In the genomic region with DNA sequence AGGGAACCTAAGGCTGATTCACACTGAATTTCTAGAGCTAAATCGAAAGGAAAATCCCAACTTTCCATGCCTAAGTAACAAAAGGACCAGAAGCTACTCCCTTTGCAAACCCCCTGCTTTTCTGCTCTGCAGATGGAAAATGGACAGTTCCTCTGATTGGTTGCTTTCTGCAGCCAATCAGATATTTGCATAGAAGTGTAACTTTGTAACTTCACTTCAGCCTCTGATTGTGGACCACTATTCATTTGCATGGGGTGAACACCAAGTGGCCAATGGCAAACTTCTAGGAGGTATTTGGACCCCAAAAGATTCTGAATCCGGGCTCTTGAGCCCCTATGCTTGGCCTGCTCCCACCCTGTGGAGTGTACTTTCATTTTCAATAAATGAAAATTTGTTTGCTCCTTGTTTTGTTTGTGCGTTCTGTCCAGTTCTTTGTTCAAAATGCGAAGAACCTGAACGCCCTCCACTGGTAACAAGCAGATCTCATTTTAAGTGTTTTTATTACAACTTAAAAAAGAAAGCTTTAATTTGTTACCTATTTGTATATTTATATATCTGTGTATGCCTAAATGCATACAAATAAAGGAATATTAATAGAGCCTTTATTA, we compare ENCODE assay signal across 9 cellular contexts. TPM values are rescaled to one million over a fixed set of nuclear protein-coding genes. Genes with fewer than 3 reads are reported as not detected.
A peak's percentile ranks its signal among the peaks of the same experiment; 100 is the strongest.
DNase-seq lines count a peak whose midpoint lies in the region; ATAC-seq and TF ChIP-seq lines count a peak whose summit lies in the region.
"Had no signal": no experiment of that assay in that cellular context is flagged by ENCODE, and none has a peak within 500 bp of the region (broad histone marks: within the 10 kb centered on the region; RNA-seq: fewer than 3 reads in every experiment).

No MANE protein-coding gene starts in this region.

- peak overlapping the region; percentile 53; the same call in 1 of the 2 replicates for H2AFZ ChIP-seq in OCI-LY7 (ENCODE audit: low read length)

- no peaks in the 10 kb centered on the region for H3K27me3 ChIP-seq in gastrocnemius medialis

- in situ Hi-C loops in GM13977 (cut with MboI; ENCODE audit: low pct_unique_long_range_greater_than_20kb, low sequenced_read_pairs, unreplicated experiment) (loop anchor here (10.0 kb wide), 1 partner anchor 335 kb away; the partner anchor contains the start of gene AHCYL1), gastrocnemius medialis (cut with MboI; ENCODE audit: low sequenced_read_pairs in 4 of 4) (loop anchor here in 1 of 4 donors (10.0 kb wide), 1 partner anchor 335 kb away; the partner anchor contains the start of gene AHCYL1)

- BruUV-seq in OCI-LY7 (replicated peaks; lab: Mats Ljungman, UMichigan): no TSS peak

- CTCF ChIA-PET in OCI-LY7 (lab: Charles Lee; ENCODE audit: unreplicated experiment): interaction anchor here (1.8 kb wide), 1 partner anchor 9 kb away, joined by 15 read pairs; no protein-coding TSS in a partner anchor

- DNase-seq in GM13977 (ENCODE audit: low spot score) (no peak), OCI-LY7 (ENCODE audit: low spot score) (no peak), fibroblast of mammary gland (ENCODE audit: low read depth) (peak; percentile 75), skeletal muscle cell (ENCODE audit: low read depth) (no peak), gastrocnemius medialis (no peak)
- DNase-seq in stimulated activated CD8-positive, alpha-beta memory T cell treated with anti-CD3 and anti-CD28 coated beads, Interleukin-4, amount 100 ng/mL, for 48 hours: no peak

- H3K27ac ChIP-seq in OCI-LY7 (ENCODE audit: low read depth, low read length, poor library complexity, severe bottlenecking) (no peak overlapping the region), gastrocnemius medialis (no peak overlapping the region)

- POLR2A ChIA-PET in OCI-LY7 (lab: Charles Lee): interaction anchor here (1.1 kb wide), 1 partner anchor 9 kb away, joined by 3 read pairs; no protein-coding TSS in a partner anchor

- no peak overlapping the region for H3K4me3 ChIP-seq in OCI-LY7 (ENCODE audit: low read depth, low read length, poor library complexity, severe bottlenecking)
- peak overlapping the region; percentile 44 for H3K4me3 ChIP-seq in fibroblast of mammary gland (ENCODE audit: control insufficient read depth, low read depth, low read length)
- H3K4me3 ChIP-seq in skeletal muscle cell (ENCODE audit: low read depth, low read length): peak overlapping the region; percentile 26
- peak overlapping the region in 2 of 4 donors; percentile 26 to 28 for H3K4me3 ChIP-seq in gastrocnemius medialis
- H3K4me3 ChIP-seq: HAP-1 had no signal

- no peak for ATAC-seq in gastrocnemius medialis
- no peak for ATAC-seq in GM18519 (IDR thresholded peaks at IDR 0.05; ENCODE audit: low FRiP score, unreplicated experiment)

- H3K36me3 ChIP-seq in OCI-LY7 (ENCODE audit: insufficient read depth, low read length) (no peaks in the 10 kb centered on the region), gastrocnemius medialis (no peaks in the 10 kb centered on the region)
- H3K36me3 ChIP-seq: HAP-1 had no signal

- intact Hi-C loops in OCI-LY7 (cut with micrococcal nuclease; ENCODE audit: unreplicated experiment) (no loop called here), gastrocnemius medialis (cut with DNase I; ENCODE audit: low total_unique reads) (no loop called here)

- H3K4me1 ChIP-seq in OCI-LY7 (ENCODE audit: insufficient read depth, low read length, poor library complexity, severe bottlenecking): no peaks in the 10 kb centered on the region
- peaks cover 0 to under 1% of the 10 kb centered on the region in 2 donors for H3K4me1 ChIP-seq in gastrocnemius medialis

- H3K4me2 ChIP-seq in OCI-LY7 (ENCODE audit: low read length): peak overlapping the region; percentile 38; the same call in 1 of the 2 replicates

- no peaks in the 10 kb centered on the region for H3K79me2 ChIP-seq in OCI-LY7 (ENCODE audit: insufficient read depth, low read depth, low read length)

- no peaks in the 10 kb centered on the region for H3K9me2 ChIP-seq in OCI-LY7 (ENCODE audit: insufficient read depth, low read length)

- TF ChIP-seq CTCF in GM13977 (IDR thresholded peaks at IDR 0.05; ENCODE audit: extremely low read depth, insufficient read depth, missing control alignments): peak; percentile 37
- TF ChIP-seq CTCF in OCI-LY7 (conservative IDR thresholded peaks at IDR 0.05; ENCODE audit: low read length): peak; percentile 71
- TF ChIP-seq CTCF in fibroblast of mammary gland (conservative IDR thresholded peaks at IDR 0.05; ENCODE audit: control insufficient read depth, insufficient read depth, low read depth, low read length): peak; percentile 56
- TF ChIP-seq CTCF in gastrocnemius medialis (IDR thresholded peaks at IDR 0.05 in 4 of 5, conservative IDR thresholded peaks at IDR 0.05 in 1 of 5): peak in 1 of 5 experiments; percentile 12

- H3K9me3 ChIP-seq in OCI-LY7 (ENCODE audit: low read length): no peaks in the 10 kb centered on the region
- no peaks in the 10 kb centered on the region for H3K9me3 ChIP-seq in gastrocnemius medialis
- H3K9me3 ChIP-seq: HAP-1 had no signal

- TF ChIP-seq POLR2A in gastrocnemius medialis (IDR thresholded peaks at IDR 0.05): no peak

- no peaks in the 10 kb centered on the region for H4K20me1 ChIP-seq in OCI-LY7 (ENCODE audit: insufficient read depth, low read length)

RNA-seq across cellular contexts. Expression of gene GSTM4, which starts 6.4 kb away (rescaled TPM):
- 3.4 and 6.0 TPM in 2 replicates for total RNA-seq in OCI-LY7 (2014; rRNA removed; shearing (Covaris generic))
- total RNA-seq in OCI-LY7 (2022) (6.8 and 8.0 TPM in 2 replicates), gastrocnemius medialis (10 to 100 TPM; 18.1 to 28.9 (median 25.0) TPM)

RNA-seq across cellular contexts. Expression of gene GSTM2, which starts 18.4 kb away (rescaled TPM):
- total RNA-seq in OCI-LY7 (2014; rRNA removed; shearing (Covaris generic)): 0.38 and 1.4 TPM in 2 replicates
- total RNA-seq in OCI-LY7 (2022): 0.76 and 0.89 TPM in 2 replicates
- total RNA-seq in gastrocnemius medialis: 10 to 100 TPM; 29.2 to 41.4 (median 39.0) TPM

RNA-seq across cellular contexts. Expression of gene AMPD2, which starts 29.8 kb away (rescaled TPM):
- 51.8 and 62.7 TPM in 2 replicates for total RNA-seq in OCI-LY7 (2014; rRNA removed; shearing (Covaris generic))
- total RNA-seq in OCI-LY7 (2022) (56.8 and 66.2 TPM in 2 replicates), gastrocnemius medialis (10 to 100 TPM in 2 of 4 donors, 1 to 10 TPM in 2; 5.3 to 19.4 (median 10.4) TPM)

RNA-seq across cellular contexts. Expression of gene GNAT2, which starts 30.1 kb away (rescaled TPM):
- total RNA-seq in OCI-LY7 (2014; rRNA removed; shearing (Covaris generic)): not detected in 2 replicates
- total RNA-seq in OCI-LY7 (2022) (1.3 and 2.0 TPM in 2 replicates), gastrocnemius medialis (not detected)
- total RNA-seq: T-helper 1 cell treated with Interleukin-12 subunit alpha and Interleukin-12 subunit beta and Interleukin-4 antibody, amounts not matched to agents 30 ng/mL and 1 ng/mL, for 36 hours had no signal

RNA-seq across cellular contexts. Expression of gene GSTM1, which starts 38.1 kb away (rescaled TPM):
- not detected in 2 replicates for total RNA-seq in OCI-LY7 (2014; rRNA removed; shearing (Covaris generic))
- total RNA-seq in OCI-LY7 (2022) (not detected in 2 replicates), gastrocnemius medialis (10 to 100 TPM in 1 of 4 donors, not detected in 3; 30.3 TPM)

Comparison
In these comparisons a context has a peak if more than half of its experiments do, and no peak if none do; other contexts are left out.
1. RNA of gene GSTM2, which starts 18.4 kb away (total RNA-seq): 29.2 to 41.4 TPM in gastrocnemius medialis; 0.38 to 1.4 TPM in OCI-LY7; every median in the first group is over 10 times any median in the second.